Comparison of ENCODE assay signal across 20 cellular contexts in genomic region chr3:40304352-40304751, GRCh38.
"Had no signal": no experiment of that assay in that cellular context is flagged by ENCODE, and none has a peak within 500 bp of the region (broad histone marks: within the 10 kb centered on the region; RNA-seq: fewer than 3 reads in every experiment).

No MANE protein-coding gene starts in this region.

- H3K79me2 ChIP-seq: parathyroid adenoma had no signal

- ATAC-seq: effector memory CD8-positive, alpha-beta T cell; left cardiac atrium; naive thymus-derived CD4-positive, alpha-beta T cell; right lobe of liver; stimulated activated naive B cell treated with anti-CD40 and anti-IgM and Interleukin-4, amounts not matched to agents 10 μg/mL and 1 μg/mL and 100 μg/mL, for 72 hours had no signal

- H3K27me3 ChIP-seq: esophagus squamous epithelium, right lobe of liver, stomach had no signal

- H3K9me3 ChIP-seq: esophagus squamous epithelium, prostate gland, right lobe of liver, stomach had no signal

- H2AFZ ChIP-seq: parathyroid adenoma had no signal

- H3K4me1 ChIP-seq: prostate gland, right lobe of liver had no signal

- H3K4me3 ChIP-seq: esophagus squamous epithelium, prostate gland, right lobe of liver, skin epidermis, stomach had no signal

- DNase-seq: effector memory CD8-positive, alpha-beta T cell; esophagus squamous epithelium; foreskin fibroblast; immature natural killer cell; kidney; left cardiac atrium; mesendoderm; naive thymus-derived CD4-positive, alpha-beta T cell; nephron progenitor cell; retina; right lobe of liver; stimulated activated CD4-positive, alpha-beta T cell treated with anti-CD3 and anti-CD28 coated beads, Interleukin-2, amount 100 ng/mL, for 24 hours; stimulated activated CD4-positive, alpha-beta T cell treated with anti-CD3 and anti-CD28 coated beads, Interleukin-4, amount 100 ng/mL, for 4 hours; stimulated activated naive B cell treated with anti-CD40 and anti-IgM and Interleukin-4, amounts not matched to agents 10 μg/mL and 1 μg/mL and 100 μg/mL, for 72 hours; stomach; substantia nigra had no signal

- H3K36me3 ChIP-seq: esophagus squamous epithelium, prostate gland, right lobe of liver had no signal

- H3K9ac ChIP-seq: parathyroid adenoma had no signal

- H3K27ac ChIP-seq: epithelial cell of prostate, esophagus squamous epithelium, parathyroid adenoma, prostate gland, right lobe of liver, skin epidermis, stomach had no signal
